1 cellular context compared by ENCODE assay signal in the genomic region with DNA sequence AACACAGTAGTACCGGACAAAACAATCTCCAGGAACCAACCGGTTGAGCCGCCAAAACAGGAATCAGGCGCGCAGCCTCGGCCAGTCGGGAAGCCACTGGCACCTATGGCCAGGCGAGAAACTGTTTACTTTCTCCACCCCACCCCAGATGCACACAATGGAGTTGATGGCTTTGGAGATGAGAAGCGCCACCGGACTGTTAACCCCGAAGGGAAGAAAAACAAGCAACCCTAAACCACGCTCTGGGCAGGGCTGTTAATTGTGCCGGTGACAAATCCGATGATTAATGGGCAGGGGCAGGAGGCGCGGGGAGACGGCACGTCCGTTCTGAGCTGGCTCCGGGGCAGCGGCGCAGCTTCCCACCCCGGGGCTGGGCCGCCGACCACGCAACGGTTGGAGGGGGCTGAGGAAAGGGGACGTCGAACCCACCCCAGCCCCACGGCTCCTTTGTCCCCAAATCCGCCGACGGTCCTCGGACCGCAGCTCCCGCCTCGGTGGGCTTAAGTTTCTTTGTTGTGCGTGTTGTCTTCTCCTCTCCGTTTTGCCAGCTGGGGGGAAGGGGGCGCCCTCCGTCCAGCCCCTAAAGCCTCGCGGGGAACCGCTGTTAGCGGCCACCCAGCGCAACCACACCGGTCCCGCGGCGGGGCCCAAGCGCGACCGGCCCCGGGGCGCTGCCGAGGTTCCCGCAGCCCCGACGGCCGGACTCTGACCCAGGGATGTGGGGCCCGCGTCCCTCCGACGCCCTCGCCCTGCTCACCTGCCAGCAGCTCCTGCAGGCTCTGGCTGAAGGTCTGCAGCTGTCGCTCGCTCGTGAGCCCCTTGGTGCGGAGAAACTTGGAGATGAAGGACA.
A peak's percentile ranks its signal among the peaks of the same experiment; 100 is the strongest.
TF ChIP-seq lines count a peak whose summit lies in the region.

No MANE protein-coding gene starts in this region.

TF ChIP-seq in HepG2, 621 proteins besides CTCF, POLR2A, EP300 and RAD21 (continued from another document and continues in another):
- TF ChIP-seq, protein P1, sequence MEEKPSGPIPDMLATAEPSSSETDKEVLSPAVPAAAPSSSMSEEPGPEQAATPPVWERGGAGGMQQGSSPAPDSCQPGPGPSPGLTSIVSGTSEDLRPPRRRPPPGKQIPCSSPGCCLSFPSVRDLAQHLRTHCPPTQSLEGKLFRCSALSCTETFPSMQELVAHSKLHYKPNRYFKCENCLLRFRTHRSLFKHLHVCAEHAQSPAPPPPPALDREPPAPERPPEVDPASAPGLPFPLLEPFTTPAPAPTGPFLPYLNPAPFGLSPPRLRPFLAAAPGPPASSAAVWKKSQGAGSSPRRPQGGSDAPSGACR (CRISPR knock-in tag; IDR thresholded peaks at IDR 0.05) = no peak
- TF ChIP-seq ZNF841 (CRISPR knock-in tag; IDR thresholded peaks at IDR 0.05; ENCODE audit: borderline replicate concordance) (no peak), MAF1 (CRISPR knock-in tag; IDR thresholded peaks at IDR 0.05; ENCODE audit: borderline replicate concordance) (no peak), ZNF446 (CRISPR knock-in tag; IDR thresholded peaks at IDR 0.05) (no peak), ZNF891 (CRISPR knock-in tag; IDR thresholded peaks at IDR 0.05) (no peak; the same call in 1 of the 2 replicates), HMG20B (CRISPR knock-in tag; conservative IDR thresholded peaks at IDR 0.05) (no peak), ZNF205 (CRISPR knock-in tag; IDR thresholded peaks at IDR 0.05) (no peak), ZNF652 (CRISPR knock-in tag; IDR thresholded peaks at IDR 0.05; ENCODE audit: borderline replicate concordance, low read depth) (no peak), MXD4 (CRISPR knock-in tag; IDR thresholded peaks at IDR 0.05) (no peak), SRSF1 (optimal IDR thresholded peaks at IDR 0.05; ENCODE audit: low read depth, low read length) (no peak), SALL1 (CRISPR knock-in tag; IDR thresholded peaks at IDR 0.05) (no peak; the same call in 1 of the 2 replicates), THAP11 (CRISPR knock-in tag; IDR thresholded peaks at IDR 0.05) (no peak), ZNF10 (CRISPR knock-in tag; IDR thresholded peaks at IDR 0.05; ENCODE audit: borderline replicate concordance, low read depth) (no peak), RORA (CRISPR knock-in tag; IDR thresholded peaks at IDR 0.05) (no peak), MED1 (CRISPR knock-in tag; IDR thresholded peaks at IDR 0.05) (no peak), TBX3 (IDR thresholded peaks at IDR 0.05; ENCODE audit: borderline replicate concordance) (no peak), SMAD9 (CRISPR knock-in tag; IDR thresholded peaks at IDR 0.05) (no peak), ZNF17 (CRISPR knock-in tag; IDR thresholded peaks at IDR 0.05) (no peak), PITX1 (CRISPR knock-in tag; IDR thresholded peaks at IDR 0.05) (peak; percentile 15; the same call in 1 of the 2 replicates), STAG1 (CRISPR knock-in tag; IDR thresholded peaks at IDR 0.05) (no peak), HNF4A (CRISPR knock-in tag; IDR thresholded peaks at IDR 0.05) (no peak), XRCC5 (optimal IDR thresholded peaks at IDR 0.05; ENCODE audit: low read length) (no peak), ZFP36L2 (CRISPR knock-in tag; IDR thresholded peaks at IDR 0.05) (no peak), SATB2 (CRISPR knock-in tag; IDR thresholded peaks at IDR 0.05) (no peak), NFKB2 (CRISPR knock-in tag; IDR thresholded peaks at IDR 0.05; ENCODE audit: borderline replicate concordance) (no peak), ZSCAN30 (CRISPR knock-in tag; IDR thresholded peaks at IDR 0.05) (no peak), ZNF451 (CRISPR knock-in tag; IDR thresholded peaks at IDR 0.05) (no peak), ATRX (CRISPR knock-in tag; IDR thresholded peaks at IDR 0.05; ENCODE audit: borderline replicate concordance) (no peak), RFX5 (IDR thresholded peaks at IDR 0.05; ENCODE audit: low read depth, low read length) (no peak), ZNF589 (CRISPR knock-in tag; conservative IDR thresholded peaks at IDR 0.05) (no peak), KLF6 (CRISPR knock-in tag; IDR thresholded peaks at IDR 0.05) (peak; percentile 17; the same call in 1 of the 2 replicates), PTBP1 (IDR thresholded peaks at IDR 0.05; ENCODE audit: low read depth, low read length, poor library complexity, severe bottlenecking) (no peak), GABPB1 (CRISPR knock-in tag; IDR thresholded peaks at IDR 0.05) (peak; percentile 39; the same call in 1 of the 2 replicates), RFXAP (CRISPR knock-in tag; IDR thresholded peaks at IDR 0.05; ENCODE audit: borderline replicate concordance) (no peak), AGO2 (optimal IDR thresholded peaks at IDR 0.05; ENCODE audit: low read depth, low read length) (peak; percentile 90), PCBP2 (optimal IDR thresholded peaks at IDR 0.05; ENCODE audit: low read depth, low read length, poor library complexity, severe bottlenecking) (no peak), EED (CRISPR knock-in tag; IDR thresholded peaks at IDR 0.05) (0 out of 2 replicates have a peak, but pooled peaks have one; percentile 55), SRY (CRISPR knock-in tag; IDR thresholded peaks at IDR 0.05) (no peak), ZFP36L1 (CRISPR knock-in tag; IDR thresholded peaks at IDR 0.05) (no peak), HNF4G (IDR thresholded peaks at IDR 0.05; ENCODE audit: borderline replicate concordance, low read depth, low read length) (no peak), HNF4G (CRISPR knock-in tag; IDR thresholded peaks at IDR 0.05; ENCODE audit: borderline replicate concordance, low read depth) (no peak), MYNN (CRISPR knock-in tag; IDR thresholded peaks at IDR 0.05; ENCODE audit: low read depth) (no peak), TBX2 (CRISPR knock-in tag; IDR thresholded peaks at IDR 0.05; ENCODE audit: borderline replicate concordance) (no peak), ZNF557 (CRISPR knock-in tag; IDR thresholded peaks at IDR 0.05) (no peak), ZNF577 (CRISPR knock-in tag; IDR thresholded peaks at IDR 0.05; ENCODE audit: borderline replicate concordance, low read depth) (no peak), ZNF329 (CRISPR knock-in tag; IDR thresholded peaks at IDR 0.05; ENCODE audit: low read depth) (0 out of 2 replicates have a peak, but pooled peaks have one; percentile 12), PLRG1 (conservative IDR thresholded peaks at IDR 0.05) (no peak)
- TF ChIP-seq, protein P2, sequence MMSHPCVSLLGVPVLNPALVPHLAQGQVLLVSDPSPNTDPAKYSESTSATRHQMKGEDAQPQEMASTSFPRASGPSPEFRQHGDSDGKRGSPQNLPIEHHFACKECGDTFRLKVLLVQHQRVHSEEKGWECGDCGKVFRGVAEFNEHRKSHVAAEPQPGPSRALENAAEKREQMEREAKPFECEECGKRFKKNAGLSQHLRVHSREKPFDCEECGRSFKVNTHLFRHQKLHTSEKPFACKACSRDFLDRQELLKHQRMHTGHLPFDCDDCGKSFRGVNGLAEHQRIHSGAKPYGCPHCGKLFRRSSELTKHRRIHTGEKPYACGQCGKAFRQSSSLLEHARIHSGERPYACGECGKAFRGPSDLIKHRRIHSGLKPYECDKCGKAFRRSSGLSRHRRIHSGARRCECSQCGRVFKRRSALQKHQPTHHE (CRISPR knock-in tag; IDR thresholded peaks at IDR 0.05; ENCODE audit: borderline replicate concordance) = no peak
- TF ChIP-seq, protein P3, sequence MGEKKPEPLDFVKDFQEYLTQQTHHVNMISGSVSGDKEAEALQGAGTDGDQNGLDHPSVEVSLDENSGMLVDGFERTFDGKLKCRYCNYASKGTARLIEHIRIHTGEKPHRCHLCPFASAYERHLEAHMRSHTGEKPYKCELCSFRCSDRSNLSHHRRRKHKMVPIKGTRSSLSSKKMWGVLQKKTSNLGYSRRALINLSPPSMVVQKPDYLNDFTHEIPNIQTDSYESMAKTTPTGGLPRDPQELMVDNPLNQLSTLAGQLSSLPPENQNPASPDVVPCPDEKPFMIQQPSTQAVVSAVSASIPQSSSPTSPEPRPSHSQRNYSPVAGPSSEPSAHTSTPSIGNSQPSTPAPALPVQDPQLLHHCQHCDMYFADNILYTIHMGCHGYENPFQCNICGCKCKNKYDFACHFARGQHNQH (CRISPR knock-in tag; IDR thresholded peaks at IDR 0.05) = 0 out of 2 replicates have a peak, but pooled peaks have one; percentile 10
- TF ChIP-seq, protein P4, sequence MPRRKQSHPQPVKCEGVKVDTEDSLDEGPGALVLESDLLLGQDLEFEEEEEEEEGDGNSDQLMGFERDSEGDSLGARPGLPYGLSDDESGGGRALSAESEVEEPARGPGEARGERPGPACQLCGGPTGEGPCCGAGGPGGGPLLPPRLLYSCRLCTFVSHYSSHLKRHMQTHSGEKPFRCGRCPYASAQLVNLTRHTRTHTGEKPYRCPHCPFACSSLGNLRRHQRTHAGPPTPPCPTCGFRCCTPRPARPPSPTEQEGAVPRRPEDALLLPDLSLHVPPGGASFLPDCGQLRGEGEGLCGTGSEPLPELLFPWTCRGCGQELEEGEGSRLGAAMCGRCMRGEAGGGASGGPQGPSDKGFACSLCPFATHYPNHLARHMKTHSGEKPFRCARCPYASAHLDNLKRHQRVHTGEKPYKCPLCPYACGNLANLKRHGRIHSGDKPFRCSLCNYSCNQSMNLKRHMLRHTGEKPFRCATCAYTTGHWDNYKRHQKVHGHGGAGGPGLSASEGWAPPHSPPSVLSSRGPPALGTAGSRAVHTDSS (CRISPR knock-in tag; conservative IDR thresholded peaks at IDR 0.05) = no peak
- TF ChIP-seq, protein P5, sequence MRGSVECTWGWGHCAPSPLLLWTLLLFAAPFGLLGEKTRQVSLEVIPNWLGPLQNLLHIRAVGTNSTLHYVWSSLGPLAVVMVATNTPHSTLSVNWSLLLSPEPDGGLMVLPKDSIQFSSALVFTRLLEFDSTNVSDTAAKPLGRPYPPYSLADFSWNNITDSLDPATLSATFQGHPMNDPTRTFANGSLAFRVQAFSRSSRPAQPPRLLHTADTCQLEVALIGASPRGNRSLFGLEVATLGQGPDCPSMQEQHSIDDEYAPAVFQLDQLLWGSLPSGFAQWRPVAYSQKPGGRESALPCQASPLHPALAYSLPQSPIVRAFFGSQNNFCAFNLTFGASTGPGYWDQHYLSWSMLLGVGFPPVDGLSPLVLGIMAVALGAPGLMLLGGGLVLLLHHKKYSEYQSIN (CRISPR knock-in tag; IDR thresholded peaks at IDR 0.05; ENCODE audit: borderline replicate concordance) = no peak
- TF ChIP-seq, protein P6, sequence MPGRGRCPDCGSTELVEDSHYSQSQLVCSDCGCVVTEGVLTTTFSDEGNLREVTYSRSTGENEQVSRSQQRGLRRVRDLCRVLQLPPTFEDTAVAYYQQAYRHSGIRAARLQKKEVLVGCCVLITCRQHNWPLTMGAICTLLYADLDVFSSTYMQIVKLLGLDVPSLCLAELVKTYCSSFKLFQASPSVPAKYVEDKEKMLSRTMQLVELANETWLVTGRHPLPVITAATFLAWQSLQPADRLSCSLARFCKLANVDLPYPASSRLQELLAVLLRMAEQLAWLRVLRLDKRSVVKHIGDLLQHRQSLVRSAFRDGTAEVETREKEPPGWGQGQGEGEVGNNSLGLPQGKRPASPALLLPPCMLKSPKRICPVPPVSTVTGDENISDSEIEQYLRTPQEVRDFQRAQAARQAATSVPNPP (CRISPR knock-in tag; IDR thresholded peaks at IDR 0.05) = no peak
- TF ChIP-seq, protein P7, sequence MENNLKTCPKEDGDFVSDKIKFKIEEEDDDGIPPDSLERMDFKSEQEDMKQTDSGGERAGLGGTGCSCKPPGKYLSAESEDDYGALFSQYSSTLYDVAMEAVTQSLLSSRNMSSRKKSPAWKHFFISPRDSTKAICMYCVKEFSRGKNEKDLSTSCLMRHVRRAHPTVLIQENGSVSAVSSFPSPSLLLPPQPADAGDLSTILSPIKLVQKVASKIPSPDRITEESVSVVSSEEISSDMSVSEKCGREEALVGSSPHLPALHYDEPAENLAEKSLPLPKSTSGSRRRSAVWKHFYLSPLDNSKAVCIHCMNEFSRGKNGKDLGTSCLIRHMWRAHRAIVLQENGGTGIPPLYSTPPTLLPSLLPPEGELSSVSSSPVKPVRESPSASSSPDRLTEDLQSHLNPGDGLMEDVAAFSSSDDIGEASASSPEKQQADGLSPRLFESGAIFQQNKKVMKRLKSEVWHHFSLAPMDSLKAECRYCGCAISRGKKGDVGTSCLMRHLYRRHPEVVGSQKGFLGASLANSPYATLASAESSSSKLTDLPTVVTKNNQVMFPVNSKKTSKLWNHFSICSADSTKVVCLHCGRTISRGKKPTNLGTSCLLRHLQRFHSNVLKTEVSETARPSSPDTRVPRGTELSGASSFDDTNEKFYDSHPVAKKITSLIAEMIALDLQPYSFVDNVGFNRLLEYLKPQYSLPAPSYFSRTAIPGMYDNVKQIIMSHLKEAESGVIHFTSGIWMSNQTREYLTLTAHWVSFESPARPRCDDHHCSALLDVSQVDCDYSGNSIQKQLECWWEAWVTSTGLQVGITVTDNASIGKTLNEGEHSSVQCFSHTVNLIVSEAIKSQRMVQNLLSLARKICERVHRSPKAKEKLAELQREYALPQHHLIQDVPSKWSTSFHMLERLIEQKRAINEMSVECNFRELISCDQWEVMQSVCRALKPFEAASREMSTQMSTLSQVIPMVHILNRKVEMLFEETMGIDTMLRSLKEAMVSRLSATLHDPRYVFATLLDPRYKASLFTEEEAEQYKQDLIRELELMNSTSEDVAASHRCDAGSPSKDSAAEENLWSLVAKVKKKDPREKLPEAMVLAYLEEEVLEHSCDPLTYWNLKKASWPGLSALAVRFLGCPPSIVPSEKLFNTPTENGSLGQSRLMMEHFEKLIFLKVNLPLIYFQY (CRISPR knock-in tag; IDR thresholded peaks at IDR 0.05; ENCODE audit: borderline replicate concordance) = no peak
- TF ChIP-seq, protein P8, sequence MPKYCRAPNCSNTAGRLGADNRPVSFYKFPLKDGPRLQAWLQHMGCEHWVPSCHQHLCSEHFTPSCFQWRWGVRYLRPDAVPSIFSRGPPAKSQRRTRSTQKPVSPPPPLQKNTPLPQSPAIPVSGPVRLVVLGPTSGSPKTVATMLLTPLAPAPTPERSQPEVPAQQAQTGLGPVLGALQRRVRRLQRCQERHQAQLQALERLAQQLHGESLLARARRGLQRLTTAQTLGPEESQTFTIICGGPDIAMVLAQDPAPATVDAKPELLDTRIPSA (CRISPR knock-in tag; IDR thresholded peaks at IDR 0.05; ENCODE audit: borderline replicate concordance) = no peak; the same call in 1 of the 2 replicates
- TF ChIP-seq, protein P9, sequence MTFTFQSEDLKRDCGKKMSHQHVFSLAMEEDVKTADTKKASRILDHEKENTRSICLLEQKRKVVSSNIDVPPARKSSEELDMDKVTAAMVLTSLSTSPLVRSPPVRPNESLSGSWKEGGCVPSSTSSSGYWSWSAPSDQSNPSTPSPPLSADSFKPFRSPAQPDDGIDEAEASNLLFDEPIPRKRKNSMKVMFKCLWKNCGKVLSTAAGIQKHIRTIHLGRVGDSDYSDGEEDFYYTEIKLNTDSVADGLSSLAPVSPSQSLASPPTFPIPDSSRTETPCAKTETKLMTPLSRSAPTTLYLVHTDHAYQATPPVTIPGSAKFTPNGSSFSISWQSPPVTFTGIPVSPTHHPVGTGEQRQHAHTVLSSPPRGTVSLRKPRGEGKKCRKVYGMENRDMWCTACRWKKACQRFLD (CRISPR knock-in tag; IDR thresholded peaks at IDR 0.05; ENCODE audit: borderline replicate concordance) = peak; percentile 53; the same call in 1 of the 2 replicates
- TF ChIP-seq, protein P10, sequence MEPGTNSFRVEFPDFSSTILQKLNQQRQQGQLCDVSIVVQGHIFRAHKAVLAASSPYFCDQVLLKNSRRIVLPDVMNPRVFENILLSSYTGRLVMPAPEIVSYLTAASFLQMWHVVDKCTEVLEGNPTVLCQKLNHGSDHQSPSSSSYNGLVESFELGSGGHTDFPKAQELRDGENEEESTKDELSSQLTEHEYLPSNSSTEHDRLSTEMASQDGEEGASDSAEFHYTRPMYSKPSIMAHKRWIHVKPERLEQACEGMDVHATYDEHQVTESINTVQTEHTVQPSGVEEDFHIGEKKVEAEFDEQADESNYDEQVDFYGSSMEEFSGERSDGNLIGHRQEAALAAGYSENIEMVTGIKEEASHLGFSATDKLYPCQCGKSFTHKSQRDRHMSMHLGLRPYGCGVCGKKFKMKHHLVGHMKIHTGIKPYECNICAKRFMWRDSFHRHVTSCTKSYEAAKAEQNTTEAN (CRISPR knock-in tag; conservative IDR thresholded peaks at IDR 0.05) = no peak
